Comparison of ENCODE assay signal across 10 cellular contexts in genomic region chr16:19210175-19210924, GRCh38. TPM values are rescaled to one million over a fixed set of nuclear protein-coding genes. Genes with fewer than 3 reads are reported as not detected.
A peak's percentile ranks its signal among the peaks of the same experiment; 100 is the strongest.
DNase-seq lines count a peak whose midpoint lies in the region; ATAC-seq and TF ChIP-seq lines count a peak whose summit lies in the region.
"Had no signal": no experiment of that assay in that cellular context is flagged by ENCODE, and none has a peak within 500 bp of the region (broad histone marks: within the 10 kb centered on the region; RNA-seq: fewer than 3 reads in every experiment).

No MANE protein-coding gene starts in this region.

- POLR2A ChIA-PET in activated CD8-positive, alpha-beta T cell treated with anti-CD3 and anti-CD28 coated beads, Interleukin-2, amount 10 ng/mL, durations not matched to agents 7 days and 5 days (lab: Charles Lee) = no interaction called here

- H3K4me1 Mint-ChIP-seq in activated CD8-positive, alpha-beta T cell treated with anti-CD3 and anti-CD28 coated beads, Interleukin-2, amount 10 ng/mL, durations not matched to agents 7 days and 5 days (ENCODE audit: low read depth) = no peaks in the 10 kb centered on the region
- H3K4me1 Mint-ChIP-seq in endothelial cell (ENCODE audit: unreplicated experiment) = no peaks in the 10 kb centered on the region

- CTCF ChIA-PET in activated CD8-positive, alpha-beta T cell treated with anti-CD3 and anti-CD28 coated beads, Interleukin-2, amount 10 ng/mL, durations not matched to agents 7 days and 5 days (lab: Charles Lee) = no interaction called here

- DNase-seq in EH (ENCODE audit: low read depth) (peak; percentile 14), astrocyte of the hippocampus (ENCODE audit: low read depth, low spot score) (peak; percentile 64), GDM1 (lab: John Stamatoyannopoulos, UW) (no peak), endothelial cell (ENCODE audit: low spot score) (no peak)
- no peak for DNase-seq in activated CD8-positive, alpha-beta T cell treated with anti-CD3 and anti-CD28 coated beads, Interleukin-2, amount 10 ng/mL, durations not matched to agents 7 days and 5 days
- DNase-seq in activated CD8-positive, alpha-beta memory T cell treated with anti-CD3 and anti-CD28 coated beads, Interleukin-2, amount 50 U/mL, for 48 hours = no peak
- DNase-seq: occipital lobe, SK-N-SH had no signal

- H3K9me3 Mint-ChIP-seq in activated CD8-positive, alpha-beta T cell treated with anti-CD3 and anti-CD28 coated beads, Interleukin-2, amount 10 ng/mL, durations not matched to agents 7 days and 5 days (ENCODE audit: insufficient read depth) = no peaks in the 10 kb centered on the region
- H3K9me3 Mint-ChIP-seq in endothelial cell (ENCODE audit: unreplicated experiment) = peaks cover 3% of the 10 kb centered on the region

- no peaks in the 10 kb centered on the region for H3K36me3 Mint-ChIP-seq in activated CD8-positive, alpha-beta T cell treated with anti-CD3 and anti-CD28 coated beads, Interleukin-2, amount 10 ng/mL, durations not matched to agents 7 days and 5 days (ENCODE audit: low read depth)
- peaks cover 28% of the 10 kb centered on the region for H3K36me3 Mint-ChIP-seq in endothelial cell (ENCODE audit: low read depth, unreplicated experiment)

- peak; percentile 71 for ATAC-seq in GM21390 (IDR thresholded peaks at IDR 0.05; ENCODE audit: unreplicated experiment)
- peak; percentile 60 for ATAC-seq in HG03520 (IDR thresholded peaks at IDR 0.05; ENCODE audit: unreplicated experiment)
- no peak for ATAC-seq in activated CD8-positive, alpha-beta T cell treated with anti-CD3 and anti-CD28 coated beads, Interleukin-2, amount 10 ng/mL, durations not matched to agents 7 days and 5 days

- TF ChIP-seq CTCF in endothelial cell (IDR thresholded peaks at IDR 0.05; ENCODE audit: unreplicated experiment) = no peak

- no peak overlapping the region for H3K4me3 Mint-ChIP-seq in activated CD8-positive, alpha-beta T cell treated with anti-CD3 and anti-CD28 coated beads, Interleukin-2, amount 10 ng/mL, durations not matched to agents 7 days and 5 days
- H3K4me3 Mint-ChIP-seq in endothelial cell (ENCODE audit: unreplicated experiment) = no peak overlapping the region

- no peaks in the 10 kb centered on the region for H3K27me3 Mint-ChIP-seq in activated CD8-positive, alpha-beta T cell treated with anti-CD3 and anti-CD28 coated beads, Interleukin-2, amount 10 ng/mL, durations not matched to agents 7 days and 5 days (ENCODE audit: low read depth)
- H3K27me3 Mint-ChIP-seq in endothelial cell (ENCODE audit: unreplicated experiment) = no peaks in the 10 kb centered on the region

- H3K27ac Mint-ChIP-seq in activated CD8-positive, alpha-beta T cell treated with anti-CD3 and anti-CD28 coated beads, Interleukin-2, amount 10 ng/mL, durations not matched to agents 7 days and 5 days = no peak overlapping the region
- H3K27ac Mint-ChIP-seq in endothelial cell (ENCODE audit: unreplicated experiment) = no peak overlapping the region

RNA-seq across cellular contexts. Expression of gene SYT17, which starts 42.3 kb away (rescaled TPM):
- total RNA-seq in activated CD8-positive, alpha-beta T cell treated with anti-CD3 and anti-CD28 coated beads, Interleukin-2, amount 10 ng/mL, durations not matched to agents 7 days and 5 days = not detected
- 16.4 TPM for total RNA-seq in endothelial cell (ENCODE audit: unreplicated experiment)

Comparison
In these comparisons a context has a peak if more than half of its experiments do, and no peak if none do; other contexts are left out.
1. DNase-seq: peak in EH (single experiment) and astrocyte of the hippocampus (single experiment); none in GDM1 (single experiment), activated CD8-positive, alpha-beta T cell treated with anti-CD3 and anti-CD28 coated beads, Interleukin-2, amount 10 ng/mL, durations not matched to agents 7 days and 5 days (single experiment), endothelial cell (single experiment) and activated CD8-positive, alpha-beta memory T cell treated with anti-CD3 and anti-CD28 coated beads, Interleukin-2, amount 50 U/mL, for 48 hours (single experiment).
2. RNA of gene SYT17, which starts 42.3 kb away (total RNA-seq): 16.4 TPM in endothelial cell (single experiment); not detected in activated CD8-positive, alpha-beta T cell treated with anti-CD3 and anti-CD28 coated beads, Interleukin-2, amount 10 ng/mL, durations not matched to agents 7 days and 5 days; every median in the first group is over 10 times any median in the second.